Comparison of ENCODE assay signal across 1 cellular context in genomic region chr20:47802975-47803374, GRCh38.
TF ChIP-seq lines count a peak whose summit lies in the region.

No MANE protein-coding gene starts in this region.

TF ChIP-seq in WTC11, 78 proteins besides CTCF, POLR2A, EP300 and RAD21 (continued from another document):
- TF ChIP-seq, protein P1, sequence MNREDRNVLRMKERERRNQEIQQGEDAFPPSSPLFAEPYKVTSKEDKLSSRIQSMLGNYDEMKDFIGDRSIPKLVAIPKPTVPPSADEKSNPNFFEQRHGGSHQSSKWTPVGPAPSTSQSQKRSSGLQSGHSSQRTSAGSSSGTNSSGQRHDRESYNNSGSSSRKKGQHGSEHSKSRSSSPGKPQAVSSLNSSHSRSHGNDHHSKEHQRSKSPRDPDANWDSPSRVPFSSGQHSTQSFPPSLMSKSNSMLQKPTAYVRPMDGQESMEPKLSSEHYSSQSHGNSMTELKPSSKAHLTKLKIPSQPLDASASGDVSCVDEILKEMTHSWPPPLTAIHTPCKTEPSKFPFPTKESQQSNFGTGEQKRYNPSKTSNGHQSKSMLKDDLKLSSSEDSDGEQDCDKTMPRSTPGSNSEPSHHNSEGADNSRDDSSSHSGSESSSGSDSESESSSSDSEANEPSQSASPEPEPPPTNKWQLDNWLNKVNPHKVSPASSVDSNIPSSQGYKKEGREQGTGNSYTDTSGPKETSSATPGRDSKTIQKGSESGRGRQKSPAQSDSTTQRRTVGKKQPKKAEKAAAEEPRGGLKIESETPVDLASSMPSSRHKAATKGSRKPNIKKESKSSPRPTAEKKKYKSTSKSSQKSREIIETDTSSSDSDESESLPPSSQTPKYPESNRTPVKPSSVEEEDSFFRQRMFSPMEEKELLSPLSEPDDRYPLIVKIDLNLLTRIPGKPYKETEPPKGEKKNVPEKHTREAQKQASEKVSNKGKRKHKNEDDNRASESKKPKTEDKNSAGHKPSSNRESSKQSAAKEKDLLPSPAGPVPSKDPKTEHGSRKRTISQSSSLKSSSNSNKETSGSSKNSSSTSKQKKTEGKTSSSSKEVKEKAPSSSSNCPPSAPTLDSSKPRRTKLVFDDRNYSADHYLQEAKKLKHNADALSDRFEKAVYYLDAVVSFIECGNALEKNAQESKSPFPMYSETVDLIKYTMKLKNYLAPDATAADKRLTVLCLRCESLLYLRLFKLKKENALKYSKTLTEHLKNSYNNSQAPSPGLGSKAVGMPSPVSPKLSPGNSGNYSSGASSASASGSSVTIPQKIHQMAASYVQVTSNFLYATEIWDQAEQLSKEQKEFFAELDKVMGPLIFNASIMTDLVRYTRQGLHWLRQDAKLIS (CRISPR knock-in tag; IDR thresholded peaks at IDR 0.05; ENCODE audit: borderline replicate concordance), result no peak
- TF ChIP-seq IRF2 (CRISPR knock-in tag; IDR thresholded peaks at IDR 0.05; ENCODE audit: borderline replicate concordance, low read depth), result no peak
